In genomic region chr2:128624956-128625355, GRCh38 we compare ENCODE assay signal across 20 cellular contexts.
DNase-seq lines count a peak whose midpoint lies in the region; ATAC-seq and TF ChIP-seq lines count a peak whose summit lies in the region.
"Had no signal": no experiment of that assay in that cellular context is flagged by ENCODE, and none has a peak within 500 bp of the region (broad histone marks: within the 10 kb centered on the region; RNA-seq: fewer than 3 reads in every experiment).

No MANE protein-coding gene starts in this region.

- H3K9ac ChIP-seq in DND-41 (ENCODE audit: low read depth, low read length), result no peak overlapping the region
- peak overlapping the region; percentile 74 for H3K9ac ChIP-seq in Karpas-422 (ENCODE audit: low read length)

- H3K36me3 ChIP-seq in DND-41 (ENCODE audit: insufficient read depth, low read length) (no peaks in the 10 kb centered on the region), Karpas-422 (ENCODE audit: insufficient read depth, low read length) (no peaks in the 10 kb centered on the region), BE2C (no peaks in the 10 kb centered on the region)
- H3K36me3 ChIP-seq: SJCRH30 had no signal

- no peak for ATAC-seq in DND-41 (ENCODE audit: insufficient read depth, low read depth)
- ATAC-seq in GM21717 (IDR thresholded peaks at IDR 0.05; ENCODE audit: unreplicated experiment), result no peak
- ATAC-seq: HCT116 had no signal

- H3K4me1 Mint-ChIP-seq in nephron (peaks cover 39% of the 10 kb centered on the region), progenitor cell of endocrine pancreas (ENCODE audit: low read depth) (peaks cover 3% of the 10 kb centered on the region)
- H3K4me1 Mint-ChIP-seq: CD4-positive, alpha-beta memory T cell had no signal

- TF ChIP-seq CTCF in DND-41 (IDR thresholded peaks at IDR 0.05; ENCODE audit: borderline replicate concordance, extremely low read depth, low read length, poor library complexity, severe bottlenecking) (no peak), nephron (IDR thresholded peaks at IDR 0.05; ENCODE audit: unreplicated experiment in 3 of 3) (no peak), progenitor cell of endocrine pancreas (IDR thresholded peaks at IDR 0.05; ENCODE audit: unreplicated experiment) (no peak), BE2C (IDR thresholded peaks at IDR 0.05; ENCODE audit: low read depth, low read length) (no peak)

- H3K27me3 Mint-ChIP-seq in nephron (ENCODE audit: low read depth) (peaks cover 32% of the 10 kb centered on the region), progenitor cell of endocrine pancreas (peaks cover 45% of the 10 kb centered on the region)

- no peak for DNase-seq in DND-41
- DNase-seq in Karpas-422, result no peak
- DNase-seq in progenitor cell of endocrine pancreas (ENCODE audit: low spot score, unreplicated experiment), result no peak
- DNase-seq in OCI-M2 (lab: John Stamatoyannopoulos, UW; ENCODE audit: unreplicated experiment), result no peak
- DNase-seq in BE2C, result no peak
- DNase-seq in NCI-H524 treated with DMSO at 0.1 percent for 48 hours (lab: John Stamatoyannopoulos, UW), result no peak
- DNase-seq: ACHN; Calu3; CD4-positive, alpha-beta memory T cell; NCI-H1105 treated with DMSO at 0.1 percent for 48 hours; NCI-H187; NCI-H2107; NCI-H226; NCI-H524; PC-9; SJCRH30 had no signal

- H3K4me3 Mint-ChIP-seq in nephron (no peak overlapping the region), progenitor cell of endocrine pancreas (ENCODE audit: low read depth) (no peak overlapping the region)
- H3K4me3 Mint-ChIP-seq: CD4-positive, alpha-beta memory T cell had no signal

- H3K9me2 ChIP-seq in Karpas-422 (replicated peaks; ENCODE audit: insufficient read depth, low read length), result no peaks in the 10 kb centered on the region

- H2AFZ ChIP-seq in DND-41 (ENCODE audit: low read depth, low read length) (no peak overlapping the region), Karpas-422 (ENCODE audit: low read length) (peak overlapping the region; percentile 31; the same call in 1 of the 2 replicates)
- H2AFZ ChIP-seq: PC-9 had no signal

- H3K4me1 ChIP-seq in DND-41 (ENCODE audit: insufficient read depth, low read length), result peaks cover 26% of the 10 kb centered on the region
- H3K4me1 ChIP-seq in Karpas-422 (ENCODE audit: low read length), result peaks cover 29% of the 10 kb centered on the region
- no peaks in the 10 kb centered on the region for H3K4me1 ChIP-seq in BE2C

- no peak overlapping the region for H3K4me2 ChIP-seq in DND-41 (ENCODE audit: insufficient read depth, low read length)
- peak overlapping the region; percentile 65 for H3K4me2 ChIP-seq in Karpas-422 (ENCODE audit: low read depth, low read length, poor library complexity, severe bottlenecking)

- H3K79me2 ChIP-seq in DND-41 (ENCODE audit: insufficient read depth, low read length), result no peaks in the 10 kb centered on the region
- no peaks in the 10 kb centered on the region for H3K79me2 ChIP-seq in Karpas-422 (ENCODE audit: low read length)

- H3K27me3 ChIP-seq in DND-41 (ENCODE audit: insufficient read depth, low read length, poor library complexity) (no peaks in the 10 kb centered on the region), Karpas-422 (ENCODE audit: low read length) (0 out of 2 replicates have a peak, but pooled peaks cover 2% of the 10 kb centered on the region), BE2C (no peaks in the 10 kb centered on the region)
- H3K27me3 ChIP-seq: SJCRH30 had no signal

- peak overlapping the region; percentile 77; the same call in 1 of the 2 replicates for H3K27ac ChIP-seq in DND-41 (ENCODE audit: low read length)
- H3K27ac ChIP-seq in Karpas-422 (ENCODE audit: low read length), result peak overlapping the region; percentile 86; the same call in 1 of the 2 replicates

- H4K20me1 ChIP-seq in DND-41 (ENCODE audit: insufficient read depth, low read length), result no peaks in the 10 kb centered on the region
- H4K20me1 ChIP-seq in Karpas-422 (ENCODE audit: insufficient read depth, low read depth, low read length), result no peaks in the 10 kb centered on the region

- H3K9me3 Mint-ChIP-seq in nephron (no peaks in the 10 kb centered on the region), progenitor cell of endocrine pancreas (ENCODE audit: low read depth) (no peaks in the 10 kb centered on the region)
- H3K9me3 Mint-ChIP-seq: T-helper 1 cell treated with Interleukin-12 subunit alpha and Interleukin-12 subunit beta and Interleukin-4 antibody, amounts not matched to agents 30 μg/mL and 1 μg/mL, for 36 hours had no signal

- H3K27ac Mint-ChIP-seq in nephron (peak overlapping the region in 2 of 3 experiments; percentile 38 to 82), progenitor cell of endocrine pancreas (peak overlapping the region; percentile 29)
- H3K27ac Mint-ChIP-seq: CD4-positive, alpha-beta memory T cell had no signal

- H3K36me3 Mint-ChIP-seq in nephron (ENCODE audit: low read depth) (no peaks in the 10 kb centered on the region), progenitor cell of endocrine pancreas (ENCODE audit: insufficient read depth) (no peaks in the 10 kb centered on the region)
- H3K36me3 Mint-ChIP-seq: CD4-positive, alpha-beta memory T cell had no signal

- no peaks in the 10 kb centered on the region for H3K9me3 ChIP-seq in DND-41 (ENCODE audit: insufficient read depth, low read length, severe bottlenecking)
- H3K9me3 ChIP-seq in Karpas-422 (ENCODE audit: low read length), result no peaks in the 10 kb centered on the region
- H3K9me3 ChIP-seq in BE2C, result no peaks in the 10 kb centered on the region
- H3K9me3 ChIP-seq: SJCRH30 had no signal

- H3K4me3 ChIP-seq in DND-41 (ENCODE audit: low read depth in 1 of 2, low read length in 2 of 2) (no peak overlapping the region), Karpas-422 (ENCODE audit: low read length) (peak overlapping the region; percentile 56; the same call in 1 of the 2 replicates), BE2C (ENCODE audit: low read depth, low read length) (no peak overlapping the region)
- H3K4me3 ChIP-seq: SJCRH30 had no signal
